7 cellular contexts compared by ENCODE assay signal in genomic region chr10:102413053-102413705, GRCh38. TPM values are rescaled to one million over a fixed set of nuclear protein-coding genes. Genes with fewer than 3 reads are reported as not detected.
DNase-seq lines count a peak whose midpoint lies in the region; FAIRE-seq lines count a peak whose summit lies in the region.
"Had no signal": no experiment of that assay in that cellular context is flagged by ENCODE, and none has a peak within 500 bp of the region (broad histone marks: within the 10 kb centered on the region; RNA-seq: fewer than 3 reads in every experiment).

No MANE protein-coding gene starts in this region.

- DNase-seq in DMS53 treated with DMSO at 0.1 percent for 48 hours (lab: John Stamatoyannopoulos, UW; ENCODE audit: unreplicated experiment) (peak; percentile 74), NCI-H1436 (lab: John Stamatoyannopoulos, UW) (peak; percentile 85), cerebellum (ENCODE audit: low spot score) (peak; percentile 60), HTR-8/SVneo (ENCODE audit: insufficient read length, low spot score) (no peak), HUDEP-2 (lab: John Stamatoyannopoulos, UW; ENCODE audit: unreplicated experiment in 76 of 76) (no peak), globus pallidus (ENCODE audit: low spot score) (no peak)
- DNase-seq: colonic mucosa had no signal

- FAIRE-seq in HTR-8/SVneo (lab: Jason Lieb, UNC): no peak

RNA-seq across cellular contexts. Expression of gene PSD, which starts 5.4 kb away (rescaled TPM):
- 38.8 TPM for total RNA-seq in cerebellum

RNA-seq across cellular contexts. Expression of gene FBXL15, which starts 7.5 kb away (rescaled TPM):
- 6.2 TPM for total RNA-seq in cerebellum

RNA-seq across cellular contexts. Expression of gene NFKB2, which starts 17.7 kb away (rescaled TPM):
- 3.5 TPM for total RNA-seq in cerebellum

RNA-seq across cellular contexts. Expression of gene CUEDC2, which starts 19.2 kb away (rescaled TPM):
- 28.3 TPM for total RNA-seq in cerebellum

RNA-seq across cellular contexts. Expression of gene C10orf95, which starts 38.2 kb away (rescaled TPM):
- not detected for total RNA-seq in cerebellum

Comparison
In these comparisons a context has a peak if more than half of its experiments do, and no peak if none do; other contexts are left out.
1. DNase-seq: peak in DMS53 treated with DMSO at 0.1 percent for 48 hours (single experiment), NCI-H1436 (single experiment) and cerebellum (single experiment); none in HTR-8/SVneo (single experiment), HUDEP-2 (0 of 76) and globus pallidus (single experiment).